Comparison of ENCODE assay signal across 24 cellular contexts in genomic region chr6:88077305-88077704, GRCh38. TPM values are rescaled to one million over a fixed set of nuclear protein-coding genes. Genes with fewer than 3 reads are reported as not detected.
DNase-seq lines count a peak whose midpoint lies in the region; ATAC-seq and TF ChIP-seq lines count a peak whose summit lies in the region.
"Had no signal": no experiment of that assay in that cellular context is flagged by ENCODE, and none has a peak within 500 bp of the region (broad histone marks: within the 10 kb centered on the region; RNA-seq: fewer than 3 reads in every experiment).

No MANE protein-coding gene starts in this region.

- no peaks in the 10 kb centered on the region for H3K36me3 ChIP-seq in Karpas-422 (ENCODE audit: insufficient read depth, low read length)
- H3K36me3 ChIP-seq in SU-DHL-6 (ENCODE audit: low read length): no peaks in the 10 kb centered on the region
- H3K36me3 ChIP-seq: BE2C, BLaER1 had no signal

- DNase-seq in GM12865 (ENCODE audit: low read depth) (peak; percentile 21), Karpas-422 (peak; percentile 46), middle frontal gyrus (ENCODE audit: extremely low spot score, low spot score) (no peak), progenitor cell of endocrine pancreas (ENCODE audit: low spot score, unreplicated experiment) (no peak)
- DNase-seq: 8988T; ACHN; BE2C; C1 segment of cervical spinal cord; CD4-positive, alpha-beta memory T cell; CD4-positive, CD25-positive, alpha-beta regulatory T cell; CD8-positive, alpha-beta memory T cell; COR-L47; DMS 273 treated with DMSO at 0.1 percent for 48 hours; DMS153; DMS53; DMS79; DND-41; GF-D8 had no signal

- H3K4me1 Mint-ChIP-seq in progenitor cell of endocrine pancreas (ENCODE audit: low read depth): peaks cover 2% of the 10 kb centered on the region
- H3K4me1 Mint-ChIP-seq: CD14-positive monocyte; CD4-positive, alpha-beta memory T cell; CD4-positive, CD25-positive, alpha-beta regulatory T cell; CD8-positive, alpha-beta memory T cell had no signal

- no peaks in the 10 kb centered on the region for H3K36me3 Mint-ChIP-seq in progenitor cell of endocrine pancreas (ENCODE audit: insufficient read depth)
- H3K36me3 Mint-ChIP-seq: CD14-positive monocyte; CD4-positive, alpha-beta memory T cell; CD4-positive, CD25-positive, alpha-beta regulatory T cell; CD8-positive, alpha-beta memory T cell had no signal

- ATAC-seq in HG02623 (IDR thresholded peaks at IDR 0.05; ENCODE audit: unreplicated experiment) (no peak), GM21786 (IDR thresholded peaks at IDR 0.05; ENCODE audit: unreplicated experiment) (no peak)

- no peak overlapping the region for H3K27ac ChIP-seq in Karpas-422 (ENCODE audit: low read length)
- H3K27ac ChIP-seq in SU-DHL-6 (ENCODE audit: low read depth, low read length): no peak overlapping the region
- H3K27ac ChIP-seq: BLaER1 had no signal

- H3K9me2 ChIP-seq in Karpas-422 (replicated peaks; ENCODE audit: insufficient read depth, low read length) (no peaks in the 10 kb centered on the region), SU-DHL-6 (replicated peaks; ENCODE audit: insufficient read depth, low read length) (no peaks in the 10 kb centered on the region)

- H3K9ac ChIP-seq in Karpas-422 (ENCODE audit: low read length) (no peak overlapping the region), SU-DHL-6 (ENCODE audit: low read length) (no peak overlapping the region)
- H3K9ac ChIP-seq: BLaER1 had no signal

- H4K20me1 ChIP-seq in Karpas-422 (ENCODE audit: insufficient read depth, low read depth, low read length) (no peaks in the 10 kb centered on the region), SU-DHL-6 (ENCODE audit: low read depth, low read length) (no peaks in the 10 kb centered on the region)
- H4K20me1 ChIP-seq: BLaER1 had no signal

- no peak overlapping the region for H3K27ac Mint-ChIP-seq in progenitor cell of endocrine pancreas
- H3K27ac Mint-ChIP-seq: CD4-positive, alpha-beta memory T cell; CD4-positive, CD25-positive, alpha-beta regulatory T cell; CD8-positive, alpha-beta memory T cell had no signal

- no peaks in the 10 kb centered on the region; the same call in 1 of the 2 replicates for H3K27me3 ChIP-seq in Karpas-422 (ENCODE audit: low read length)
- H3K27me3 ChIP-seq in SU-DHL-6 (ENCODE audit: low read length): no peaks in the 10 kb centered on the region
- H3K27me3 ChIP-seq: BE2C, BLaER1 had no signal

- H3F3A ChIP-seq in SU-DHL-6 (ENCODE audit: insufficient read depth): no peaks in the 10 kb centered on the region; the same call in 1 of the 2 replicates

- H3K79me2 ChIP-seq in Karpas-422 (ENCODE audit: low read length) (no peaks in the 10 kb centered on the region), SU-DHL-6 (ENCODE audit: insufficient read depth, low read length) (no peaks in the 10 kb centered on the region)

- H3K4me1 ChIP-seq in Karpas-422 (ENCODE audit: low read length): peaks cover 8% of the 10 kb centered on the region
- H3K4me1 ChIP-seq: BE2C, BLaER1 had no signal

- TF ChIP-seq CTCF in GM12865 (IDR thresholded peaks at IDR 0.05; ENCODE audit: insufficient read depth, low read depth, low read length, missing control alignments) (no peak), SU-DHL-6 (IDR thresholded peaks at IDR 0.05; ENCODE audit: insufficient read depth, low read length, poor library complexity, severe bottlenecking) (no peak), progenitor cell of endocrine pancreas (IDR thresholded peaks at IDR 0.05; ENCODE audit: unreplicated experiment) (no peak)

- H3K4me3 ChIP-seq in GM12865 (ENCODE audit: low read depth, low read length) (no peak overlapping the region), Karpas-422 (ENCODE audit: low read length) (no peak overlapping the region), SU-DHL-6 (ENCODE audit: insufficient read depth, low read length, poor library complexity, severe bottlenecking) (no peak overlapping the region)
- H3K4me3 ChIP-seq: BLaER1 had no signal

- H3K4me2 ChIP-seq in Karpas-422 (ENCODE audit: low read depth, low read length, poor library complexity, severe bottlenecking) (peak overlapping the region; percentile 19), SU-DHL-6 (ENCODE audit: low read depth, low read length, poor library complexity, severe bottlenecking) (no peak overlapping the region)
- H3K4me2 ChIP-seq: BLaER1 had no signal

- H3K9me3 ChIP-seq in Karpas-422 (ENCODE audit: low read length) (no peaks in the 10 kb centered on the region), SU-DHL-6 (ENCODE audit: insufficient read depth, low read length) (no peaks in the 10 kb centered on the region)
- H3K9me3 ChIP-seq: BE2C, BLaER1 had no signal

- H3K4me3 Mint-ChIP-seq in progenitor cell of endocrine pancreas (ENCODE audit: low read depth): no peak overlapping the region
- H3K4me3 Mint-ChIP-seq: CD14-positive monocyte; CD4-positive, alpha-beta memory T cell; CD4-positive, CD25-positive, alpha-beta regulatory T cell; CD8-positive, alpha-beta memory T cell had no signal

- H3K9me3 Mint-ChIP-seq in progenitor cell of endocrine pancreas (ENCODE audit: low read depth): peaks cover 2% of the 10 kb centered on the region

- H2AFZ ChIP-seq in Karpas-422 (ENCODE audit: low read length): 0 out of 2 replicates have a peak overlapping the region, but pooled peaks have one; percentile 53
- peak overlapping the region; percentile 14 for H2AFZ ChIP-seq in SU-DHL-6 (ENCODE audit: low read depth, low read length, severe bottlenecking)

- no peaks in the 10 kb centered on the region for H3K27me3 Mint-ChIP-seq in progenitor cell of endocrine pancreas

RNA-seq across cellular contexts. Expression of gene SPACA1, which starts 29.7 kb away (rescaled TPM):
- not detected in 2 replicates for total RNA-seq in Karpas-422 (2014; rRNA removed; shearing (Covaris generic); ENCODE audit: low replicate concordance)
- not detected in 2 replicates for total RNA-seq in progenitor cell of endocrine pancreas
- total RNA-seq: A673; CD4-positive, alpha-beta memory T cell; CD4-positive, CD25-positive, alpha-beta regulatory T cell; CD8-positive, alpha-beta memory T cell had no signal

Comparison
In these comparisons a context has a peak if more than half of its experiments do, and no peak if none do; other contexts are left out.
1. DNase-seq: peak in GM12865 (single experiment) and Karpas-422 (single experiment); none in middle frontal gyrus (single experiment) and progenitor cell of endocrine pancreas (single experiment).